Comparison of ENCODE assay signal across 22 cellular contexts in the genomic region with DNA sequence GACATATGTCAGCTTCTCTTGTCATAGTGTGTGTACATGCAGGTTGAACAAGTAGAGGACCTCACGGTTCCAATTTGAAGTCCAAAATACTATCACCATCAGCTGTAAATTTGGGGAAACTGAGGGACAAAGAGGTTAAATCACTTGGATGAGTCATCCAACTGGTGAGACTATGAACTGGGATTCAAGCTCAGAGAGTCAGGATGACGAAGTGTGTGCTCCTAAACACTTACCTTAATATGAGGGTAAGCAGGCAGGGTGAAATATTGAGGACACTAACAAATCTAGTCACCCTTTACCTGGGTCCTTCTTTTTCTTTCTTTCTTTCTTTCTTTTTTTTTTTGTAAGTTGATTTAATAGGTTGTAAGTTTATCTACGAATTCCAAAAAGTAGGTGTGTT.
"Had no signal": no experiment of that assay in that cellular context is flagged by ENCODE, and none has a peak within 500 bp of the region (broad histone marks: within the 10 kb centered on the region; RNA-seq: fewer than 3 reads in every experiment).

No MANE protein-coding gene starts in this region.

- FAIRE-seq: endometrium had no signal

- H3K4me3 ChIP-seq: gastroesophageal sphincter, heart left ventricle, hepatocyte, left lung, mucosa of descending colon, right atrium auricular region, testis, tibial artery, upper lobe of left lung had no signal

- H3K27me3 ChIP-seq: gastroesophageal sphincter, heart left ventricle, hepatocyte, left lung, right atrium auricular region, testis, tibial artery, upper lobe of left lung had no signal

- DNase-seq: cortex of kidney; effector memory CD8-positive, alpha-beta T cell; heart left ventricle; left cardiac atrium; left lung; mesenchymal stem cell; mucosa of descending colon; naive B cell; stimulated activated CD4-positive, alpha-beta T cell treated with anti-CD3 and anti-CD28 coated beads, Interleukin-2, amount 100 ng/mL, for 24 hours; stimulated activated CD4-positive, alpha-beta T cell treated with anti-CD3 and anti-CD28 coated beads, Interleukin-4, amount 100 ng/mL, for 24 hours; stimulated activated naive CD8-positive, alpha-beta T cell treated with anti-CD3 and anti-CD28 coated beads, Interleukin-15, Interleukin-2, amounts not matched to agents 100 U/mL and 50 U/mL, for 24 hours; substantia nigra; testis; tibial artery had no signal

- H3K4me2 ChIP-seq: hepatocyte had no signal

- H3K9me3 ChIP-seq: gastroesophageal sphincter, heart left ventricle, left lung, mucosa of descending colon, right atrium auricular region, testis, tibial artery, upper lobe of left lung had no signal

- H3K27ac ChIP-seq: gastroesophageal sphincter, heart left ventricle, hepatocyte, left lung, parathyroid adenoma, right atrium auricular region, testis, tibial artery, upper lobe of left lung had no signal

- ATAC-seq: effector memory CD8-positive, alpha-beta T cell; gastroesophageal sphincter; heart left ventricle; left cardiac atrium; left lung; mucosa of descending colon; sciatic nerve; stimulated activated memory B cell treated with anti-CD40 and anti-IgM and Interleukin-4, amounts not matched to agents 10 μg/mL and 1 μg/mL and 100 μg/mL, for 72 hours; stimulated activated naive CD8-positive, alpha-beta T cell treated with anti-CD3 and anti-CD28 coated beads, Interleukin-15, Interleukin-2, amounts not matched to agents 100 U/mL and 50 U/mL, for 24 hours had no signal

- H3K4me1 ChIP-seq: gastroesophageal sphincter, left lung, parathyroid adenoma, right atrium auricular region, testis, upper lobe of left lung had no signal

- H3K9ac ChIP-seq: parathyroid adenoma had no signal

- H3K36me3 ChIP-seq: gastroesophageal sphincter, heart left ventricle, left lung, right atrium auricular region, tibial artery, upper lobe of left lung had no signal
